Comparison of ENCODE assay signal across 8 cellular contexts in the genomic region with DNA sequence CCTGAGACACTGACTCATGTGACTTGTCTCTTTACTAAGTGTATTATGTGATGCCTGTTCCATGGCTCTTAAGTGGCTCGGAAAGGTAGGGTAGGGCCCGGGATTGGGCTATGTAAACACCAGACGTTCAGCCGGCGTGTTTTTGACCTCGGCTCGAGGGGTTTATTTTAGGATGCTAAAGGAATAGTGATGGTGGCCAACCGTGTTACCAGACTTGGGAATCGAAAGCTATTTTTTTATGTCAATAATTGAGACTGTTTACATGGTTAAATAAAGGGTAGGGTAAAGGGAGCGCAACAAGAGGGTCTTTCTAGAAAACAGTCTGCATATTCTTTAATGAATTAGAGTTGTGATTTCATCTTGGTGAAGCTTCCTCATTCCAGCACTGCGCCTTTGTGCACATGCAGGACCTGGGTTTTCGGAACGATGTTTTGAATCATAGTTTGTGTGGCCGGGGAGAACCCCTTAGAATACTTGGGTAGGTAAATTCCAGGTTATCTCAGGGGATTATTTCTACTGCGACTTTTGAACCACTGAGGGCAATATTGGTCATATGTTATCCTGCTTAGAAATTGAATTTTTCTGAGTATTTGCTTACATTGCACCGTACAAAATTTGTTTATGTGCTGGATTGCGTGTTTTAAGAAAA. TPM values are rescaled to one million over a fixed set of nuclear protein-coding genes. Genes with fewer than 3 reads are reported as not detected.
A peak's percentile ranks its signal among the peaks of the same experiment; 100 is the strongest.
DNase-seq lines count a peak whose midpoint lies in the region; ATAC-seq, FAIRE-seq and TF ChIP-seq lines count a peak whose summit lies in the region.

No MANE protein-coding gene starts in this region.

- peaks cover 0 to 3% of the 10 kb centered on the region in 2 donors for H3K36me3 Mint-ChIP-seq in activated T-cell treated with anti-CD3 and anti-CD28 coated beads, Interleukin-2, amount 50 U/mL, for 72 hours (ENCODE audit: insufficient read depth in 2 of 2)

- POLR2A ChIA-PET in HEK293T (lab: Yijun Ruan, JAX), result interaction anchor here (1.0 kb wide), 1 partner anchor 163 kb away, joined by 3 read pairs; no protein-coding TSS in a partner anchor

- peak overlapping the region; percentile 94 to 98 for H3K4me3 Mint-ChIP-seq in activated T-cell treated with anti-CD3 and anti-CD28 coated beads, Interleukin-2, amount 50 U/mL, for 72 hours

- FAIRE-seq in pancreas (lab: Jason Lieb, UNC), result no peak

- TF ChIP-seq CTCF in pancreas (IDR thresholded peaks at IDR 0.05), result no peak

- H3K9me3 Mint-ChIP-seq in activated T-cell treated with anti-CD3 and anti-CD28 coated beads, Interleukin-2, amount 50 U/mL, for 72 hours, result no peaks in the 10 kb centered on the region

- peak; percentile 32 for ATAC-seq in HG02981 (IDR thresholded peaks at IDR 0.05; ENCODE audit: unreplicated experiment)
- ATAC-seq in activated T-cell treated with anti-CD3 and anti-CD28 coated beads, Interleukin-2, amount 50 U/mL, for 72 hours (replicated peaks in 1 of 2), result peak; percentile 25 to 34
- peak in 1 of 4 donors; percentile 1 for ATAC-seq in pancreas

- no peaks in the 10 kb centered on the region for H3K27me3 Mint-ChIP-seq in activated T-cell treated with anti-CD3 and anti-CD28 coated beads, Interleukin-2, amount 50 U/mL, for 72 hours (ENCODE audit: low read depth)

- no peaks in the 10 kb centered on the region for H3K9me3 ChIP-seq in pancreas

- CTCF ChIA-PET in HEK293T (lab: Yijun Ruan, JAX), result interaction anchor here (0.5 kb wide), 1 partner anchor 132 kb away, joined by 3 read pairs; no protein-coding TSS in a partner anchor

- intact Hi-C loops in pancreas (cut with DNase I), result no loop called here

- H3K27ac Mint-ChIP-seq in activated T-cell treated with anti-CD3 and anti-CD28 coated beads, Interleukin-2, amount 50 U/mL, for 72 hours, result peak overlapping the region; percentile 98

- peak; percentile 38 to 71 for DNase-seq in NCI-H524 (lab: John Stamatoyannopoulos, UW)
- DNase-seq in NCI-H524 treated with DMSO at 0.1 percent for 48 hours (lab: John Stamatoyannopoulos, UW), result no peak
- DNase-seq in NOMO-1 treated with dmso at 0.1 percent for 144 hours (lab: John Stamatoyannopoulos, UW; ENCODE audit: unreplicated experiment), result peak; percentile 16
- DNase-seq in activated T-cell treated with anti-CD3 and anti-CD28 coated beads, Interleukin-2, amount 50 U/mL, for 72 hours, result peak; percentile 56 to 66
- peak; percentile 46 for DNase-seq in germinal center (ENCODE audit: low spot score)
- peak in 1 of 6 donors; percentile 30 for DNase-seq in pancreas
- DNase-seq in HEK293T (ENCODE audit: extremely low spot score), result no peak

- WGBS in pancreas, 2 donors, result 1% methylated on average over 17 of the region's 17 CpGs

- H3K27me3 ChIP-seq in pancreas, result no peaks in the 10 kb centered on the region

- H3K4me1 Mint-ChIP-seq in activated T-cell treated with anti-CD3 and anti-CD28 coated beads, Interleukin-2, amount 50 U/mL, for 72 hours (ENCODE audit: low read depth), result peaks cover 48% of the 10 kb centered on the region

- H3K27ac ChIP-seq in pancreas, result peak overlapping the region; percentile 89 to 98 (median 97)

- H3K4me1 ChIP-seq in pancreas, result peaks cover 3 to 6% (median 4%) of the 10 kb centered on the region in 3 donors

- H3K4me3 ChIP-seq in pancreas, result peak overlapping the region; percentile 82 to 97 (median 92)

- H3K36me3 ChIP-seq in pancreas, result no peaks in the 10 kb centered on the region

TF ChIP-seq in HEK293T, 16 proteins besides CTCF, POLR2A, EP300 and RAD21:
- no peak for TF ChIP-seq ARNT (IDR thresholded peaks at IDR 0.05)
- TF ChIP-seq L3MBTL2 (conservative IDR thresholded peaks at IDR 0.05), result no peak
- no peak for TF ChIP-seq ZNF384 (IDR thresholded peaks at IDR 0.05)
- TF ChIP-seq, protein P1, sequence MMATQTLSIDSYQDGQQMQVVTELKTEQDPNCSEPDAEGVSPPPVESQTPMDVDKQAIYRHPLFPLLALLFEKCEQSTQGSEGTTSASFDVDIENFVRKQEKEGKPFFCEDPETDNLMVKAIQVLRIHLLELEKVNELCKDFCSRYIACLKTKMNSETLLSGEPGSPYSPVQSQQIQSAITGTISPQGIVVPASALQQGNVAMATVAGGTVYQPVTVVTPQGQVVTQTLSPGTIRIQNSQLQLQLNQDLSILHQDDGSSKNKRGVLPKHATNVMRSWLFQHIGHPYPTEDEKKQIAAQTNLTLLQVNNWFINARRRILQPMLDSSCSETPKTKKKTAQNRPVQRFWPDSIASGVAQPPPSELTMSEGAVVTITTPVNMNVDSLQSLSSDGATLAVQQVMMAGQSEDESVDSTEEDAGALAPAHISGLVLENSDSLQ (IDR thresholded peaks at IDR 0.05), result no peak
- TF ChIP-seq BHLHE40 (IDR thresholded peaks at IDR 0.05; ENCODE audit: borderline replicate concordance), result no peak
- no peak for TF ChIP-seq FOXK2 (IDR thresholded peaks at IDR 0.05)
- TF ChIP-seq SP1 (IDR thresholded peaks at IDR 0.05), result no peak
- TF ChIP-seq LEF1 (IDR thresholded peaks at IDR 0.05; ENCODE audit: borderline replicate concordance), result no peak
- no peak for TF ChIP-seq FOXA1 (IDR thresholded peaks at IDR 0.05)
- TF ChIP-seq CTBP1 (IDR thresholded peaks at IDR 0.05; ENCODE audit: borderline replicate concordance), result no peak
- TF ChIP-seq HDGF (IDR thresholded peaks at IDR 0.05; ENCODE audit: borderline replicate concordance), result no peak
- no peak for TF ChIP-seq ELF4 (IDR thresholded peaks at IDR 0.05)
- TF ChIP-seq TARDBP (IDR thresholded peaks at IDR 0.05), result no peak
- no peak for TF ChIP-seq SUZ12 (IDR thresholded peaks at IDR 0.05)
- TF ChIP-seq NFRKB (IDR thresholded peaks at IDR 0.05), result no peak
- no peak for TF ChIP-seq FOXM1 (IDR thresholded peaks at IDR 0.05; ENCODE audit: borderline replicate concordance)

RNA-seq across cellular contexts. Expression of a gene that starts 1.2 kb away (rescaled TPM):
- 10 to 100 TPM; 19.2 to 25.6 TPM for total RNA-seq in activated T-cell treated with anti-CD3 and anti-CD28 coated beads, Interleukin-2, amount 50 U/mL, for 72 hours
- total RNA-seq in pancreas, result 10 to 100 TPM in 2 of 6 donors, 1 to 10 TPM in 4; 5.9 to 15.6 (median 7.2) TPM
- polyA plus RNA-seq in pancreas, result 1 to 10 TPM; 1.6 to 3.2 TPM

Comparison
In these comparisons a context has a peak if more than half of its experiments do, and no peak if none do; other contexts are left out.
1. DNase-seq: peak in NCI-H524 (2 of 2), NOMO-1 treated with dmso at 0.1 percent for 144 hours (single experiment), activated T-cell treated with anti-CD3 and anti-CD28 coated beads, Interleukin-2, amount 50 U/mL, for 72 hours (2 of 2) and germinal center (single experiment); none in NCI-H524 treated with DMSO at 0.1 percent for 48 hours (single experiment) and HEK293T (single experiment).